8 cellular contexts compared by ENCODE assay signal in genomic region chr1:54498383-54499096, GRCh38. TPM values are rescaled to one million over a fixed set of nuclear protein-coding genes. Genes with fewer than 3 reads are reported as not detected.
DNase-seq lines count a peak whose midpoint lies in the region; ATAC-seq and TF ChIP-seq lines count a peak whose summit lies in the region.

No MANE protein-coding gene starts in this region.

- TF ChIP-seq CTCF in epithelial cell of proximal tubule (conservative IDR thresholded peaks at IDR 0.05; ENCODE audit: low read depth, low read length), result no peak

- DNase-seq in NCI-H748 (lab: John Stamatoyannopoulos, UW; ENCODE audit: unreplicated experiment) (peak; percentile 17), NCI-H748 treated with DMSO at 0.1 percent for 48 hours (lab: John Stamatoyannopoulos, UW) (no peak), SK-N-DZ (ENCODE audit: low spot score) (peak; percentile 86), epithelial cell of proximal tubule (ENCODE audit: low read depth) (no peak), retina (peak; percentile 21)
- no peak for DNase-seq in effector CD4-positive, alpha-beta T cell

- H3K4me3 ChIP-seq in epithelial cell of proximal tubule (ENCODE audit: low read depth, low read length), result peak overlapping the region; percentile 41

- no peak for ATAC-seq in activated CD4-positive, CD25-positive, alpha-beta regulatory T cell treated with anti-CD3 and anti-CD28 coated beads, Interleukin-2, amount 50 U/mL, for 24 hours
- no peak for ATAC-seq in HG02938 (IDR thresholded peaks at IDR 0.05; ENCODE audit: unreplicated experiment)

RNA-seq across cellular contexts. Expression of gene ACOT11, which starts 49.5 kb away (rescaled TPM):
- polyA plus RNA-seq in SK-N-DZ (2014; cell fraction: cytosol; rRNA removed), result 5.0 and 7.7 TPM in 2 replicates
- 19.0 and 21.7 TPM in 2 replicates for polyA plus RNA-seq in SK-N-DZ (2014; cell fraction: nucleus; rRNA removed)
- 0.86 and 1.3 TPM in 2 replicates for total RNA-seq in epithelial cell of proximal tubule

Comparison
In these comparisons a context has a peak if more than half of its experiments do, and no peak if none do; other contexts are left out.
1. DNase-seq: peak in NCI-H748 (single experiment), SK-N-DZ (single experiment) and retina (single experiment); none in NCI-H748 treated with DMSO at 0.1 percent for 48 hours (single experiment), epithelial cell of proximal tubule (single experiment) and effector CD4-positive, alpha-beta T cell (single experiment).